In genomic region chr7:132518839-132519173, GRCh38 we compare ENCODE assay signal across 25 cellular contexts. TPM values are rescaled to one million over a fixed set of nuclear protein-coding genes. Genes with fewer than 3 reads are reported as not detected.
"Had no signal": no experiment of that assay in that cellular context is flagged by ENCODE, and none has a peak within 500 bp of the region (broad histone marks: within the 10 kb centered on the region; RNA-seq: fewer than 3 reads in every experiment).

No MANE protein-coding gene starts in this region.

- H3K27ac Mint-ChIP-seq: activated CD4-positive, alpha-beta T cell treated with anti-CD3 and anti-CD28 coated beads, Interleukin-2, amount 10 ng/mL, durations not matched to agents 24 days and 14 days; activated naive CD4-positive, alpha-beta T cell treated with anti-CD3 and anti-CD28 coated beads, Interleukin-2, amount 10 ng/mL, durations not matched to agents 7 days and 5 days; activated naive CD8-positive, alpha-beta T cell; activated naive CD8-positive, alpha-beta T cell treated with anti-CD3 and anti-CD28 coated beads, Interleukin-2, amount 50 U/mL, for 24 hours; brain; T-helper 1 cell treated with Interleukin-12 subunit alpha and Interleukin-12 subunit beta and Interleukin-4 antibody, amounts not matched to agents 30 μg/mL and 1 μg/mL, for 36 hours; T-helper 2 cell treated with Interferon-gamma antibody and Interleukin-4, amounts not matched to agents 5 μg/mL and 100 μg/mL, for 36 hours had no signal

- H3K27ac ChIP-seq: Peyer's patch, SJSA1 had no signal

- H3K9me3 Mint-ChIP-seq: activated CD4-positive, alpha-beta T cell treated with anti-CD3 and anti-CD28 coated beads, Interleukin-2, amount 10 ng/mL, durations not matched to agents 24 days and 14 days; activated naive CD4-positive, alpha-beta T cell treated with anti-CD3 and anti-CD28 coated beads, Interleukin-2, amount 10 ng/mL, durations not matched to agents 7 days and 5 days; activated naive CD8-positive, alpha-beta T cell treated with anti-CD3 and anti-CD28 coated beads, Interleukin-2, amount 50 U/mL, for 24 hours; brain; T-helper 1 cell treated with Interleukin-12 subunit alpha and Interleukin-12 subunit beta and Interleukin-4 antibody, amounts not matched to agents 30 μg/mL and 1 μg/mL, for 36 hours; T-helper 2 cell treated with Interferon-gamma antibody and Interleukin-4, amounts not matched to agents 5 μg/mL and 100 μg/mL, for 36 hours had no signal

- H3K4me3 Mint-ChIP-seq: activated CD4-positive, alpha-beta T cell treated with anti-CD3 and anti-CD28 coated beads, Interleukin-2, amount 10 ng/mL, durations not matched to agents 24 days and 14 days; activated naive CD4-positive, alpha-beta T cell treated with anti-CD3 and anti-CD28 coated beads, Interleukin-2, amount 10 ng/mL, durations not matched to agents 7 days and 5 days; activated naive CD8-positive, alpha-beta T cell; activated naive CD8-positive, alpha-beta T cell treated with anti-CD3 and anti-CD28 coated beads, Interleukin-2, amount 50 U/mL, for 24 hours; brain; T-helper 1 cell treated with Interleukin-12 subunit alpha and Interleukin-12 subunit beta and Interleukin-4 antibody, amounts not matched to agents 30 μg/mL and 1 μg/mL, for 36 hours; T-helper 2 cell treated with Interferon-gamma antibody and Interleukin-4, amounts not matched to agents 5 μg/mL and 100 μg/mL, for 36 hours had no signal

- H3K4me3 ChIP-seq: Peyer's patch, SJSA1 had no signal

- ATAC-seq: activated naive CD8-positive, alpha-beta T cell treated with anti-CD3 and anti-CD28 coated beads, Interleukin-2, amount 50 U/mL, for 24 hours had no signal

- H3K4me1 Mint-ChIP-seq: activated naive CD8-positive, alpha-beta T cell treated with anti-CD3 and anti-CD28 coated beads, Interleukin-2, amount 50 U/mL, for 24 hours had no signal

- H3K36me3 ChIP-seq: Peyer's patch, SJSA1 had no signal

- H3K4me1 ChIP-seq: Peyer's patch, SJSA1 had no signal

- H3K36me3 Mint-ChIP-seq: activated naive CD8-positive, alpha-beta T cell had no signal

- DNase-seq: activated CD4-positive, alpha-beta T cell treated with anti-CD3 and anti-CD28 coated beads, Interleukin-2, amount 50 U/mL, for 4 hours; activated CD8-positive, alpha-beta memory T cell treated with anti-CD3 and anti-CD28 coated beads, Interleukin-2, amount 50 U/mL, for 4 hours; activated effector memory CD4-positive, alpha-beta T cell treated with Interleukin-2 at 50 U/mL for 16 hours; activated naive CD4-positive, alpha-beta T cell treated with anti-CD3 and anti-CD28 coated beads, Interleukin-2, amount 10 ng/mL, durations not matched to agents 7 days and 5 days; activated naive CD8-positive, alpha-beta T cell treated with anti-CD3 and anti-CD28 coated beads, Interleukin-2, amount 50 U/mL, for 24 hours; activated T-cell treated with anti-CD3 and anti-CD28 coated beads for 4 hours; caudate nucleus; NCI-H1092 treated with DMSO at 0.1 percent for 48 hours; NCI-H146; NCI-H187; NCI-H2029 treated with DMSO at 0.1 percent for 48 hours; NCI-H2107; NCI-H2171; NCI-H510A; NCI-H748 treated with DMSO at 0.1 percent for 48 hours; NK-92 treated with Interleukin-12 subunit alpha and Interleukin-12 subunit beta, amount 100 ng/mL, for 24 hours; Peyer's patch; SHP77 treated with DMSO at 0.1 percent for 48 hours had no signal

- H3K27me3 Mint-ChIP-seq: activated naive CD8-positive, alpha-beta T cell; activated naive CD8-positive, alpha-beta T cell treated with anti-CD3 and anti-CD28 coated beads, Interleukin-2, amount 50 U/mL, for 24 hours had no signal

- H3K27me3 ChIP-seq: Peyer's patch, SJSA1 had no signal

- H3K9me3 ChIP-seq: Peyer's patch, SJSA1, SK-N-SH had no signal

RNA-seq across cellular contexts. Expression of gene PLXNA4, which starts 57.5 kb away (rescaled TPM):
- total RNA-seq: SJSA1 had no signal
